10 cellular contexts compared by ENCODE assay signal in genomic region chrX:2351999-2352995, GRCh38.
DNase-seq lines count a peak whose midpoint lies in the region; ATAC-seq, FAIRE-seq and TF ChIP-seq lines count a peak whose summit lies in the region.
"Had no signal": no experiment of that assay in that cellular context is flagged by ENCODE, and none has a peak within 500 bp of the region (broad histone marks: within the 10 kb centered on the region; RNA-seq: fewer than 3 reads in every experiment).

No MANE protein-coding gene starts in this region.

- DNase-seq in H4 (ENCODE audit: low spot score) (peak; percentile 97), bronchial epithelial cell (ENCODE audit: low read depth) (peak; percentile 22), kidney epithelial cell (ENCODE audit: low read depth) (peak; percentile 67), NCI-H1048 (lab: John Stamatoyannopoulos, UW) (no peak), cerebellar nuclear complex (lab: John Stamatoyannopoulos, UW) (no peak)
- DNase-seq: DMS53, KG1 had no signal

- no peak overlapping the region for H2AFZ ChIP-seq in ACC112 (ENCODE audit: low read length, unreplicated experiment)

- peak; percentile 72 for FAIRE-seq in bronchial epithelial cell (lab: Jason Lieb, UNC)

- H3K36me3 ChIP-seq in ACC112 (ENCODE audit: insufficient read depth, low read length) (no peaks in the 10 kb centered on the region), bronchial epithelial cell (ENCODE audit: control insufficient read depth, insufficient read depth, low read length) (no peaks in the 10 kb centered on the region), kidney epithelial cell (ENCODE audit: control insufficient read depth, insufficient read depth, low read length) (no peaks in the 10 kb centered on the region)

- H3K27ac ChIP-seq in ACC112 (ENCODE audit: low read depth, low read length) = peak overlapping the region; percentile 89

- H3K27me3 ChIP-seq in ACC112 (ENCODE audit: insufficient read depth, low read length) (no peaks in the 10 kb centered on the region), bronchial epithelial cell (ENCODE audit: control insufficient read depth, insufficient read depth, low read length) (no peaks in the 10 kb centered on the region), kidney epithelial cell (ENCODE audit: control insufficient read depth, insufficient read depth, low read length) (no peaks in the 10 kb centered on the region)

- H3K4me3 ChIP-seq in ACC112 (ENCODE audit: low read depth, low read length) = peak overlapping the region; percentile 28
- H3K4me3 ChIP-seq in bronchial epithelial cell (ENCODE audit: low read depth, low read length) = no peak overlapping the region
- no peak overlapping the region for H3K4me3 ChIP-seq in kidney epithelial cell (ENCODE audit: low read depth, low read length)

- no peak for TF ChIP-seq CTCF in bronchial epithelial cell (IDR thresholded peaks at IDR 0.05; ENCODE audit: insufficient read depth, low read length, severe bottlenecking)
- no peak for TF ChIP-seq CTCF in kidney epithelial cell (IDR thresholded peaks at IDR 0.05; ENCODE audit: insufficient read depth, low read length, poor library complexity, severe bottlenecking)

- H3K79me2 ChIP-seq in ACC112 (ENCODE audit: control insufficient read depth, insufficient read depth, low read length, unreplicated experiment) = no peaks in the 10 kb centered on the region

- peaks cover 21% of the 10 kb centered on the region for H3K4me1 ChIP-seq in ACC112 (ENCODE audit: control insufficient read depth, insufficient read depth, low read length, unreplicated experiment)

- ATAC-seq in HG03342 (IDR thresholded peaks at IDR 0.05; ENCODE audit: unreplicated experiment) = no peak
- ATAC-seq in GM19351 (IDR thresholded peaks at IDR 0.05; ENCODE audit: unreplicated experiment) = no peak

Comparison
In these comparisons a context has a peak if more than half of its experiments do, and no peak if none do; other contexts are left out.
1. DNase-seq: peak in H4 (single experiment), bronchial epithelial cell (single experiment) and kidney epithelial cell (single experiment); none in NCI-H1048 (single experiment) and cerebellar nuclear complex (0 of 2).